In the genomic region with DNA sequence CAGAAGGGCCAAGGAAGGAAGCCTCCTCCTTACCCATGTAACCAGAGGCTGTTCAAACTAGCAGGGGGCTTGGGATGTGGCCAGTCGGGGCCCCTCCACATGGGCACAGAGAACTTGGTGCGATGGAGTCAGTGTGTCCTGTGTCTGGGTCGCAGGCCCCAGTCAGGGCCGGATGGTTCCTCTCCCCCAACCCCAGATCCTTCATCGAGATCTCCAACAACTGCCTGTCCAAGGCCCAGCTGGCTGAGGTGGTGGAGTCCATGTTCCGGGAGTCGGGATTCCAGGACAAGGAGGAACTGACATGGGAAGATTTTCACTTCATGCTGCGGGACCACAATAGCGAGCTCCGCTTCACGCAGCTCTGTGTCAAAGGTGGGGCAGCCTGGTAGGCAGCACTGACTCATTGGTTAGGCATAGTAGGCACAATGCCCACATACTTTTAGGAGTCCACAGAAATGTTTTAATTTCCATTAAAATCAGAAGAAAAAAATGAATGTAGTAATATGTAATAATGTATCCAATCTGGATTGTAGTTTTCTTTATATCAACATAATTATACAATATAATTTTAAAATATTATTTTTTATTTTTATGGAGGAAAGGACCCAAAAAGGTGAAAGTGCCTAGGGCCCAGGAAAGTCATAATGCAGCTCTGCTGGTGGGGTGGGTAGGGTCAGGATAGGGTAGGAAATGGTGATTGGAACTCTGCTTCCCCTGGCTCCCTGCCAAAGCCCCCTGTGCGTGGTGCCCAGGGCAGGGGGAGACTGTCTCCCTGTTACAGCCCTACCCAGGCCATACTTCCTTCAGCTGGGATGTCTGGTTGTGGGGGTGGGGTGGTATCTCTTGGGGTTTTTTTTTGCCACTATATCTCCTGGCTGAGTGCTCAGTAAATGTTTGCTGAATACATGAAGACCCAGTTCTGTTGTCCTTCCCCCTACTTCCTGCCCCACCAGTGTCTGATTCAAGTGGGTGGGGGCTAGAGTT, we compare ENCODE assay signal across 33 cellular contexts. TPM values are rescaled to one million over a fixed set of nuclear protein-coding genes. Genes with fewer than 3 reads are reported as not detected.
A peak's percentile ranks its signal among the peaks of the same experiment; 100 is the strongest.
DNase-seq lines count a peak whose midpoint lies in the region; ATAC-seq and TF ChIP-seq lines count a peak whose summit lies in the region.
"Had no signal": no experiment of that assay in that cellular context is flagged by ENCODE, and none has a peak within 500 bp of the region (broad histone marks: within the 10 kb centered on the region; RNA-seq: fewer than 3 reads in every experiment).

No MANE protein-coding gene starts in this region.

- intact Hi-C loops in spleen (cut with DNase I; ENCODE audit: low total_unique reads): no loop called here

- DNase-seq in DMS53 (lab: John Stamatoyannopoulos, UW) (peak; percentile 4), DMS53 treated with DMSO at 0.1 percent for 48 hours (lab: John Stamatoyannopoulos, UW; ENCODE audit: unreplicated experiment) (no peak), T-helper 17 cell (no peak), foreskin keratinocyte (no peak), spleen (peak; percentile 33), GM13976 (ENCODE audit: low spot score) (no peak), NCI-H2171 (lab: John Stamatoyannopoulos, UW) (no peak)
- DNase-seq: activated CD4-positive, alpha-beta T cell treated with anti-CD3 and anti-CD28 coated beads for 48 hours; activated naive CD8-positive, alpha-beta T cell treated with anti-CD3 and anti-CD28 coated beads, Interleukin-2, amount 50 U/mL, for 24 hours; activated T-cell treated with anti-CD3 and anti-CD28 coated beads, Interleukin-2, amount 50 U/mL, for 1 hour; CD8-positive, alpha-beta T cell; DMS 273 treated with DMSO at 0.1 percent for 48 hours; GF-D8; heart left ventricle; KG1; kidney glomerular epithelial cell; NCI-H146; NCI-H2107; sigmoid colon; stimulated activated naive CD8-positive, alpha-beta T cell treated with anti-CD3 and anti-CD28 coated beads, Interleukin-15, Interleukin-2, amounts not matched to agents 100 U/mL and 50 U/mL, for 24 hours had no signal

- no peak for TF ChIP-seq POLR2A in spleen (IDR thresholded peaks at IDR 0.05)

- H3K27me3 Mint-ChIP-seq in T-helper 17 cell: peaks cover 5% of the 10 kb centered on the region
- H3K27me3 Mint-ChIP-seq: activated naive CD8-positive, alpha-beta T cell treated with anti-CD3 and anti-CD28 coated beads, Interleukin-2, amount 50 U/mL, for 24 hours; central memory CD8-positive, alpha-beta T cell had no signal

- H3K4me1 ChIP-seq in foreskin keratinocyte: peaks cover 11% of the 10 kb centered on the region
- no peaks in the 10 kb centered on the region for H3K4me1 ChIP-seq in spleen
- H3K4me1 ChIP-seq: heart left ventricle, sigmoid colon had no signal

- ATAC-seq in T-helper 17 cell (no peak), foreskin keratinocyte (peak; percentile 54), GM21447 (IDR thresholded peaks at IDR 0.05; ENCODE audit: unreplicated experiment) (no peak)
- ATAC-seq: activated naive CD8-positive, alpha-beta T cell treated with anti-CD3 and anti-CD28 coated beads, Interleukin-2, amount 50 U/mL, for 24 hours; CD8-positive, alpha-beta T cell; HCT116; heart left ventricle; Right ventricle myocardium inferior; stimulated activated naive CD8-positive, alpha-beta T cell treated with anti-CD3 and anti-CD28 coated beads, Interleukin-15, Interleukin-2, amounts not matched to agents 100 U/mL and 50 U/mL, for 24 hours had no signal

- no peak overlapping the region for H3K4me3 Mint-ChIP-seq in T-helper 17 cell
- H3K4me3 Mint-ChIP-seq: activated naive CD8-positive, alpha-beta T cell treated with anti-CD3 and anti-CD28 coated beads, Interleukin-2, amount 50 U/mL, for 24 hours; CD8-positive, alpha-beta T cell; central memory CD8-positive, alpha-beta T cell; neural progenitor cell had no signal

- peaks cover 3% of the 10 kb centered on the region for H3K4me1 Mint-ChIP-seq in T-helper 17 cell
- H3K4me1 Mint-ChIP-seq: activated naive CD8-positive, alpha-beta T cell treated with anti-CD3 and anti-CD28 coated beads, Interleukin-2, amount 50 U/mL, for 24 hours had no signal

- H3K27ac ChIP-seq in foreskin keratinocyte (no peak overlapping the region), spleen (no peak overlapping the region)
- H3K27ac ChIP-seq: 22Rv1, heart left ventricle, neural progenitor cell, sigmoid colon, thoracic aorta, VCaP had no signal

- 84 to 89% (median 87%) methylated on average over 10 to 12 of the region's 12 CpGs for WGBS in spleen, 5 donors

- no peak overlapping the region for H3K4me3 ChIP-seq in spleen
- H3K4me3 ChIP-seq: heart left ventricle, lung, neural progenitor cell, sigmoid colon, thoracic aorta had no signal

- no peaks in the 10 kb centered on the region for H3K36me3 Mint-ChIP-seq in T-helper 17 cell (ENCODE audit: low read depth)
- H3K36me3 Mint-ChIP-seq: neural progenitor cell had no signal

- H3K9me3 ChIP-seq in T-helper 17 cell (ENCODE audit: control insufficient read depth, low read length, poor library complexity, severe bottlenecking) (no peaks in the 10 kb centered on the region), spleen (no peaks in the 10 kb centered on the region)
- H3K9me3 ChIP-seq: heart left ventricle, sigmoid colon, thoracic aorta had no signal

- H3K36me3 ChIP-seq in spleen: peaks cover 0 to 23% (median 4%) of the 10 kb centered on the region in 6 donors
- H3K36me3 ChIP-seq: neural progenitor cell, thoracic aorta had no signal

- in situ Hi-C loops in GM13976 (cut with MboI; ENCODE audit: low sequenced_read_pairs, unreplicated experiment): no loop called here

- TF ChIP-seq CTCF in foreskin keratinocyte (conservative IDR thresholded peaks at IDR 0.05) (no peak), spleen (IDR thresholded peaks at IDR 0.05 in 8 of 11, conservative IDR thresholded peaks at IDR 0.05 in 3 of 11) (no peak), GM13976 (IDR thresholded peaks at IDR 0.05; ENCODE audit: borderline replicate concordance, control extremely low read depth, extremely low read depth, insufficient read depth, missing control alignments) (no peak)

- no peaks in the 10 kb centered on the region for H3K27me3 ChIP-seq in foreskin keratinocyte
- peaks cover 0 to under 1% (median 0%) of the 10 kb centered on the region in 7 donors for H3K27me3 ChIP-seq in spleen (replicated peaks in 1 of 7)
- H3K27me3 ChIP-seq: sigmoid colon had no signal

- peak overlapping the region; percentile 14 for H3K27ac Mint-ChIP-seq in T-helper 17 cell
- H3K27ac Mint-ChIP-seq: activated naive CD8-positive, alpha-beta T cell treated with anti-CD3 and anti-CD28 coated beads, Interleukin-2, amount 50 U/mL, for 24 hours; CD8-positive, alpha-beta T cell; neural progenitor cell had no signal

RNA-seq across cellular contexts. Expression of gene DUOX1, which starts 18.6 kb away (rescaled TPM):
- total RNA-seq in T-helper 17 cell: under 1 TPM in 1 of 2 donors, not detected in 1; 0.42 TPM
- 16.3 and 17.8 TPM in 2 replicates for total RNA-seq in foreskin keratinocyte
- polyA plus RNA-seq in foreskin keratinocyte: 9.5 and 10.1 TPM in 2 replicates
- total RNA-seq in spleen: under 1 TPM in 2 of 7 donors, not detected in 5; 0.09 to 0.28 TPM
- polyA plus RNA-seq in spleen: under 1 TPM; 0.04 to 0.19 (median 0.06) TPM
- total RNA-seq: CD8-positive, alpha-beta T cell; dermis microvascular lymphatic vessel endothelial cell; NCI-H460; OCI-LY7 had no signal

RNA-seq across cellular contexts. Expression of gene DUOXA1, which starts 18.7 kb away (rescaled TPM):
- under 1 TPM in 1 of 2 donors, not detected in 1; 0.57 TPM for total RNA-seq in T-helper 17 cell
- 7.0 and 9.8 TPM in 2 replicates for total RNA-seq in foreskin keratinocyte
- polyA plus RNA-seq in foreskin keratinocyte: 5.7 TPM in 2 replicates
- total RNA-seq in spleen: under 1 TPM in 2 of 7 donors, not detected in 5; 0.30 to 0.38 TPM
- polyA plus RNA-seq in spleen: under 1 TPM; 0.03 to 0.10 (median 0.04) TPM
- total RNA-seq: activated CD8-positive, alpha-beta memory T cell treated with anti-CD3 and anti-CD28 coated beads for 36 hours; CD8-positive, alpha-beta T cell; dermis microvascular lymphatic vessel endothelial cell; OCI-LY7 had no signal

RNA-seq across cellular contexts. Expression of gene DUOXA2, which starts 34.2 kb away (rescaled TPM):
- total RNA-seq in T-helper 17 cell: not detected
- total RNA-seq in foreskin keratinocyte: not detected in 2 replicates
- not detected in 2 replicates for polyA plus RNA-seq in foreskin keratinocyte
- total RNA-seq in spleen: not detected
- polyA plus RNA-seq in spleen: under 1 TPM in 1 of 3 donors, not detected in 2; 0.06 TPM
- total RNA-seq: activated CD8-positive, alpha-beta memory T cell treated with anti-CD3 and anti-CD28 coated beads for 36 hours; CD8-positive, alpha-beta T cell; dermis microvascular lymphatic vessel endothelial cell; heart left ventricle; NCI-H460; OCI-LY7; Right ventricle myocardium inferior; thoracic aorta had no signal

RNA-seq across cellular contexts. Expression of gene DUOX2, which starts 34.4 kb away (rescaled TPM):
- total RNA-seq in T-helper 17 cell (under 1 TPM in 1 of 2 donors, not detected in 1; 0.27 TPM), foreskin keratinocyte (0.39 and 0.41 TPM in 2 replicates), spleen (not detected)
- polyA plus RNA-seq in foreskin keratinocyte (0.10 and 0.13 TPM in 2 replicates), spleen (under 1 TPM in 1 of 3 donors, not detected in 2; 0.10 TPM)
- total RNA-seq: dermis microvascular lymphatic vessel endothelial cell had no signal

RNA-seq across cellular contexts. Expression of gene SHF, which starts 39.4 kb away (rescaled TPM):
- total RNA-seq in T-helper 17 cell (1 to 10 TPM; 2.0 to 2.8 TPM), foreskin keratinocyte (0.35 and 0.44 TPM in 2 replicates), spleen (1 to 10 TPM; 5.1 to 8.8 (median 5.8) TPM)
- polyA plus RNA-seq in foreskin keratinocyte (0.42 and 0.72 TPM in 2 replicates), spleen (1 to 10 TPM; 1.9 to 4.3 (median 2.4) TPM)

Comparison
In these comparisons a context has a peak if more than half of its experiments do, and no peak if none do; other contexts are left out.
1. DNase-seq: peak in DMS53 (single experiment) and spleen (single experiment); none in DMS53 treated with DMSO at 0.1 percent for 48 hours (single experiment), T-helper 17 cell (0 of 3), foreskin keratinocyte (0 of 2), GM13976 (single experiment) and NCI-H2171 (single experiment).
2. RNA of gene DUOX1, which starts 18.6 kb away (total RNA-seq): 16.3 to 17.8 TPM in foreskin keratinocyte; 0.42 TPM in T-helper 17 cell and 0.09 to 0.28 TPM in spleen; every median in the first group is over 10 times any median in the second.